In genomic region chr19:8209111-8209964, GRCh38 we compare ENCODE assay signal across 8 cellular contexts. TPM values are rescaled to one million over a fixed set of nuclear protein-coding genes. Genes with fewer than 3 reads are reported as not detected.
DNase-seq lines count a peak whose midpoint lies in the region; TF ChIP-seq lines count a peak whose summit lies in the region.

Gene CERS4 (plus strand): TSS chr19:8209370. CDS start chr19:8251077, 41,707 bp downstream.

- peak within 1 kb of the TSS; percentile 87 for H3K4me3 Mint-ChIP-seq in chondrocyte (ENCODE audit: unreplicated experiment)

- peaks cover 17% of the 10 kb centered on the region for H3K4me1 Mint-ChIP-seq in chondrocyte (ENCODE audit: low read depth)

- DNase-seq in G401 (ENCODE audit: low spot score) (peak; percentile 73), H4 (ENCODE audit: low spot score) (no peak), NCI-H1417 treated with DMSO at 0.1 percent for 48 hours (lab: John Stamatoyannopoulos, UW) (peak; percentile 62), chondrocyte (ENCODE audit: low spot score) (no peak), left kidney (ENCODE audit: low read depth, low spot score) (peak; percentile 88)
- peak; percentile 80 for DNase-seq in activated CD4-positive, alpha-beta T cell treated with anti-CD3 and anti-CD28 coated beads for 48 hours
- peak; percentile 74 for DNase-seq in stimulated activated CD4-positive, alpha-beta T cell treated with anti-CD3 and anti-CD28 coated beads, Interleukin-1b, Interleukin-23, amount 100 ng/mL, for 48 hours
- DNase-seq in NK-92 treated with Interleukin-12 subunit alpha and Interleukin-12 subunit beta, amount 100 ng/mL, for 24 hours (lab: John Stamatoyannopoulos, UW) = no peak

- TF ChIP-seq CTCF in chondrocyte (IDR thresholded peaks at IDR 0.05) = no peak

- peak within 1 kb of the TSS; percentile 78 for H3K27ac Mint-ChIP-seq in chondrocyte (ENCODE audit: unreplicated experiment)

- in situ Hi-C loops in G401 (cut with HindIII; ENCODE audit: low sequenced_read_pairs) = no loop called here

- H3K36me3 Mint-ChIP-seq in chondrocyte (ENCODE audit: low read depth) = no peaks in the 10 kb centered on the region

- no peaks in the 10 kb centered on the region for H3K27me3 Mint-ChIP-seq in chondrocyte (ENCODE audit: low read depth)

- no peaks in the 10 kb centered on the region for H3K9me3 Mint-ChIP-seq in chondrocyte (ENCODE audit: low read depth)

RNA-seq across cellular contexts. Expression of gene CERS4, which starts in this region (rescaled TPM):
- 81.1 and 102 TPM in 2 replicates for total RNA-seq in G401 (2014; rRNA removed; shearing (Covaris generic))
- total RNA-seq in H4 (2014; rRNA removed; shearing (Covaris generic)) = 12.7 and 13.9 TPM in 2 replicates
- total RNA-seq in chondrocyte = 16.3 to 26.0 TPM (median 24.7 TPM) in 3 replicates

Comparison
In these comparisons a context has a peak if more than half of its experiments do, and no peak if none do; other contexts are left out.
1. DNase-seq: peak in G401 (single experiment), NCI-H1417 treated with DMSO at 0.1 percent for 48 hours (single experiment), activated CD4-positive, alpha-beta T cell treated with anti-CD3 and anti-CD28 coated beads for 48 hours (single experiment), left kidney (single experiment) and stimulated activated CD4-positive, alpha-beta T cell treated with anti-CD3 and anti-CD28 coated beads, Interleukin-1b, Interleukin-23, amount 100 ng/mL, for 48 hours (single experiment); none in H4 (single experiment), chondrocyte (single experiment) and NK-92 treated with Interleukin-12 subunit alpha and Interleukin-12 subunit beta, amount 100 ng/mL, for 24 hours (single experiment).